ENCODE assay signal across 30 cellular contexts in genomic region chr10:48568131-48568530, GRCh38.
"Had no signal": no experiment of that assay in that cellular context is flagged by ENCODE, and none has a peak within 500 bp of the region (broad histone marks: within the 10 kb centered on the region; RNA-seq: fewer than 3 reads in every experiment).

No MANE protein-coding gene starts in this region.

- H3K27ac Mint-ChIP-seq: mesothelial cell of epicardium; natural killer cell; nephron progenitor cell; neural progenitor cell; progenitor cell of endocrine pancreas; stimulated activated naive B cell treated with anti-CD40 and anti-IgM and Interleukin-4, amounts not matched to agents 10 μg/mL and 1 μg/mL and 100 μg/mL, for 72 hours had no signal

- H3K4me3 ChIP-seq: hepatocyte, left lung, lower lobe of right lung, neural progenitor cell, ovary, right atrium auricular region, right lobe of liver, skin epidermis, stomach, testis, thyroid gland, transverse colon, upper lobe of left lung had no signal

- H3K4me3 Mint-ChIP-seq: mesothelial cell of epicardium; naive B cell; natural killer cell; nephron progenitor cell; neural progenitor cell; stimulated activated naive B cell treated with anti-CD40 and anti-IgM and Interleukin-4, amounts not matched to agents 10 μg/mL and 1 μg/mL and 100 μg/mL, for 72 hours had no signal

- H3K27me3 ChIP-seq: hepatocyte, neural progenitor cell, neutrophil, ovary, right atrium auricular region, right lobe of liver, stomach, testis, thyroid gland, transverse colon, upper lobe of left lung had no signal

- H3K36me3 ChIP-seq: left lung, lower lobe of right lung, neural progenitor cell, neutrophil, ovary, right atrium auricular region, right lobe of liver, stomach, thyroid gland, transverse colon, upper lobe of left lung had no signal

- H3K9me3 ChIP-seq: left lung, lower lobe of right lung, neutrophil, ovary, right atrium auricular region, right lobe of liver, stomach, testis, thyroid gland, transverse colon, upper lobe of left lung had no signal

- H3K27ac ChIP-seq: hepatocyte, left lung, lower lobe of right lung, neural progenitor cell, neutrophil, ovary, right atrium auricular region, right lobe of liver, skin epidermis, stomach, testis, thyroid gland, transverse colon, upper lobe of left lung had no signal

- H3K9me3 Mint-ChIP-seq: mesothelial cell of epicardium; naive B cell; natural killer cell; nephron progenitor cell; neural progenitor cell; stimulated activated naive B cell treated with anti-CD40 and anti-IgM and Interleukin-4, amounts not matched to agents 10 μg/mL and 1 μg/mL and 100 μg/mL, for 72 hours had no signal

- H3K4me1 Mint-ChIP-seq: natural killer cell, nephron progenitor cell had no signal

- H3K4me1 ChIP-seq: left lung, lower lobe of right lung, neural progenitor cell, right atrium auricular region, right lobe of liver, stomach, testis, thyroid gland, transverse colon, upper lobe of left lung had no signal

- H3K9ac ChIP-seq: neural progenitor cell had no signal

- H3K27me3 Mint-ChIP-seq: naive B cell; stimulated activated naive B cell treated with anti-CD40 and anti-IgM and Interleukin-4, amounts not matched to agents 10 μg/mL and 1 μg/mL and 100 μg/mL, for 72 hours had no signal

- DNase-seq: kidney glomerular epithelial cell; left colon; left lung; lower lobe of right lung; mammary epithelial cell; mesenchymal stem cell; naive B cell; natural killer cell; nephron progenitor cell; occipital lobe; ovary; right lobe of liver; stimulated activated CD4-positive, alpha-beta T cell treated with anti-CD3 and anti-CD28 coated beads, Interleukin-12 subunit alpha, Interleukin-12 subunit beta, amount 100 ng/mL, for 4 hours; stimulated activated CD4-positive, alpha-beta T cell treated with anti-CD3 and anti-CD28 coated beads, Interleukin-15, amount 100 ng/mL, for 24 hours; stimulated activated CD4-positive, alpha-beta T cell treated with anti-CD3 and anti-CD28 coated beads, Interleukin-2, amount 100 ng/mL, for 24 hours; stimulated activated CD4-positive, alpha-beta T cell treated with anti-CD3 and anti-CD28 coated beads, Interleukin-4, amount 100 ng/mL, for 1 hour; stimulated activated naive B cell treated with anti-CD40 and anti-IgM and Interleukin-4, amounts not matched to agents 10 μg/mL and 1 μg/mL and 100 μg/mL, for 72 hours; stimulated activated naive CD8-positive, alpha-beta T cell treated with anti-CD3 and anti-CD28 coated beads, Interleukin-15, Interleukin-2, amounts not matched to agents 100 U/mL and 50 U/mL, for 24 hours; stomach; thyroid gland; transverse colon; upper lobe of left lung had no signal

- H3K36me3 Mint-ChIP-seq: mesothelial cell of epicardium, naive B cell, natural killer cell, neural progenitor cell had no signal
